In genomic region chr16:11924046-11924445, GRCh38 we compare ENCODE assay signal across 17 cellular contexts. TPM values are rescaled to one million over a fixed set of nuclear protein-coding genes. Genes with fewer than 3 reads are reported as not detected.
A peak's percentile ranks its signal among the peaks of the same experiment; 100 is the strongest.
DNase-seq lines count a peak whose midpoint lies in the region; ATAC-seq, FAIRE-seq and TF ChIP-seq lines count a peak whose summit lies in the region.
"Not testable (repeated sequence)": the region's sequence is repeated elsewhere in the genome, so short reads cannot be mapped to it uniquely, and the experiment has no call there.
"Had no signal": no experiment of that assay in that cellular context is flagged by ENCODE, and none has a peak within 500 bp of the region (broad histone marks: within the 10 kb centered on the region; RNA-seq: fewer than 3 reads in every experiment).

No MANE protein-coding gene starts in this region.

- POLR2A ChIA-PET in K562 (lab: Yijun Ruan, JAX), result not testable (repeated sequence)

- not testable (repeated sequence) for BruUV-seq in K562 (replicated peaks; lab: Mats Ljungman, UMichigan)

- not testable (repeated sequence) for H3K4me1 ChIP-seq in Karpas-422 (ENCODE audit: low read length); K562 (replicated peaks in 1 of 2; ENCODE audit: control insufficient read depth in 2 of 2, insufficient read depth in 2 of 2, low read length in 2 of 2); stomach; thyroid gland

- CTCF ChIA-PET in K562 (lab: Yijun Ruan, JAX; ENCODE audit: low intra/inter-chr PET ratio), result not testable (repeated sequence)

- in situ Hi-C loops in K562 (cut with MboI), result not testable (repeated sequence)

- FAIRE-seq in K562 (lab: Jason Lieb, UNC), result not testable (repeated sequence)

- DNase-seq in Karpas-422 (peak; percentile 30), stomach (peak; percentile 31), thyroid gland (peak; percentile 8 to 17)
- DNase-seq in K562 (ENCODE audit: extremely low read depth in 1 of 4, low spot score in 3 of 4), result not testable (repeated sequence)

- WGBS in K562 (ENCODE audit: insufficient coverage, low coverage, missing lambda C conversion rate), result 46% methylated on average over 10 of the region's 10 CpGs
- WGBS in stomach, 5 donors, result 53 to 63% (median 57%) methylated on average over 10 of the region's 10 CpGs
- 73% methylated on average over 10 of the region's 10 CpGs for WGBS in thyroid gland, 2 donors

- intact Hi-C loops in K562 (cut with micrococcal nuclease); stomach (cut with DNase I; ENCODE audit: low total_unique reads); thyroid gland (cut with DNase I): not testable (repeated sequence)

- TF ChIP-seq EP300 in K562 (IDR thresholded peaks at IDR 0.05; ENCODE audit: low read length); stomach (IDR thresholded peaks at IDR 0.05): not testable (repeated sequence)

- H3K79me2 ChIP-seq in Karpas-422 (ENCODE audit: low read length); K562 (ENCODE audit: control insufficient read depth, insufficient read depth, low read length): not testable (repeated sequence)

- ATAC-seq in K562, result not testable (repeated sequence)

- H3K9ac ChIP-seq in Karpas-422 (ENCODE audit: low read length); K562 (ENCODE audit: insufficient read depth in 1 of 2, low read depth in 2 of 2, low read length in 2 of 2): not testable (repeated sequence)

- H2AFZ ChIP-seq in Karpas-422 (ENCODE audit: low read length); K562 (ENCODE audit: low read depth, low read length): not testable (repeated sequence)

- not testable (repeated sequence) for TF ChIP-seq POLR2A in K562 (conservative IDR thresholded peaks at IDR 0.05); stomach (IDR thresholded peaks at IDR 0.05); thyroid gland (IDR thresholded peaks at IDR 0.05)

- H3K4me2 ChIP-seq in Karpas-422 (ENCODE audit: low read depth, low read length, poor library complexity, severe bottlenecking); K562 (ENCODE audit: insufficient read depth, low read length): not testable (repeated sequence)

- not testable (repeated sequence) for TF ChIP-seq CTCF in K562 (IDR thresholded peaks at IDR 0.05 in 2 of 3, conservative IDR thresholded peaks at IDR 0.05 in 1 of 3; ENCODE audit: insufficient read depth in 2 of 3, low read depth in 1 of 3, low read length in 3 of 3); stomach (IDR thresholded peaks at IDR 0.05); thyroid gland (IDR thresholded peaks at IDR 0.05)

- H4K20me1 ChIP-seq in Karpas-422 (ENCODE audit: insufficient read depth, low read depth, low read length); K562 (replicated peaks; ENCODE audit: control insufficient read depth, insufficient read depth, low read length): not testable (repeated sequence)

- H3K4me3 ChIP-seq in Karpas-422 (ENCODE audit: low read length); K562; stomach; thyroid gland (replicated peaks in 1 of 3): not testable (repeated sequence)

- H3K27me3 ChIP-seq in Karpas-422 (ENCODE audit: low read length); K562 (ENCODE audit: control insufficient read depth in 2 of 2, insufficient read depth in 2 of 2, low read length in 2 of 2); stomach; thyroid gland: not testable (repeated sequence)

- H3K9me2 ChIP-seq in Karpas-422 (replicated peaks; ENCODE audit: insufficient read depth, low read length), result not testable (repeated sequence)

- H3K9me3 ChIP-seq in Karpas-422 (ENCODE audit: low read length); K562 (replicated peaks; ENCODE audit: control insufficient read depth, insufficient read depth, low read depth, low read length); stomach; thyroid gland: not testable (repeated sequence)

- H3K9me1 ChIP-seq in K562 (ENCODE audit: control insufficient read depth, insufficient read depth, low read length), result not testable (repeated sequence)

- not testable (repeated sequence) for TF ChIP-seq RAD21 in K562 (CRISPR knock-in tag; conservative IDR thresholded peaks at IDR 0.05 in 1 of 2, IDR thresholded peaks at IDR 0.05 in 1 of 2)

- H3K27ac ChIP-seq in Karpas-422 (ENCODE audit: low read length); K562 (ENCODE audit: extremely low read depth, low read depth, low read length); stomach; thyroid gland: not testable (repeated sequence)

- not testable (repeated sequence) for H3K36me3 ChIP-seq in Karpas-422 (ENCODE audit: insufficient read depth, low read length); K562 (ENCODE audit: control insufficient read depth, insufficient read depth, low read length); stomach; thyroid gland

RNA-seq across cellular contexts. Expression of gene GSPT1, which starts 8.3 kb away (rescaled TPM):
- total RNA-seq in Karpas-422 (2014; rRNA removed; shearing (Covaris generic); ENCODE audit: low replicate concordance), result 66.5 and 80.2 TPM in 2 replicates
- 57.0 and 199 TPM in 2 replicates for total RNA-seq in K562 (2011; cell fraction: chromatin; rRNA removed; ENCODE audit: low replicate concordance)
- total RNA-seq in K562 (2011; cell fraction: nucleolus; rRNA removed), result 38.0 and 40.4 TPM in 2 replicates
- 65.7 and 69.3 TPM in 2 replicates for total RNA-seq in K562 (2011; cell fraction: nucleoplasm; rRNA removed)
- total RNA-seq in K562 (2014; rRNA removed), result 107 TPM in 2 replicates
- 151 and 161 TPM in 2 replicates for total RNA-seq in K562 (2014; rRNA removed; fragmentation: Illumina TruSeq; extraction: Trizol)
- 147 and 148 TPM in 2 replicates for total RNA-seq in K562 (2015; rRNA removed; fragmentation: Illumina TruSeq; extraction: Trizol)
- total RNA-seq in K562 (2021), result 210 and 219 TPM in 2 replicates
- polyA plus RNA-seq in K562 (2011; rRNA removed), result 126 and 162 TPM in 2 replicates
- 34.0 and 61.3 TPM in 2 replicates for polyA plus RNA-seq in K562 (2011; cell fraction: cytosol; rRNA removed)
- 44.0 and 62.3 TPM in 2 replicates for polyA plus RNA-seq in K562 (2011; cell fraction: nucleus; rRNA removed)
- 105 and 133 TPM in 2 replicates for polyA plus RNA-seq in K562 (2012)
- polyA plus RNA-seq in K562 (2014; fragmentation: Illumina TruSeq; extraction: Trizol), result 219 and 269 TPM in 2 replicates
- 10 to 100 TPM; 63.8 to 75.0 TPM for polyA plus RNA-seq in K562 (2014; fragmentation: Nextera tagmentation; extraction: Ambion mirVana)
- 111 and 132 TPM in 2 replicates for polyA plus RNA-seq in K562 (2014; rRNA removed)
- polyA minus RNA-seq in K562 (2011; rRNA and poly(A)+ RNA removed), result 195 and 213 TPM in 2 replicates
- 105 and 141 TPM in 2 replicates for polyA minus RNA-seq in K562 (2011; cell fraction: cytosol; rRNA and poly(A)+ RNA removed)
- polyA minus RNA-seq in K562 (2011; cell fraction: nucleus; rRNA and poly(A)+ RNA removed), result 21.4 and 47.9 TPM in 2 replicates
- 10 to 100 TPM; 28.0 to 73.2 (median 57.1) TPM for total RNA-seq in stomach
- polyA plus RNA-seq in stomach, result 10 to 100 TPM; 33.1 to 42.3 (median 41.1) TPM
- total RNA-seq in thyroid gland, result 100 to 1,000 TPM in 1 of 4 donors, 10 to 100 TPM in 3; 71.9 to 106 (median 86.6) TPM

RNA-seq across cellular contexts. Expression of gene NPIPB2, which starts 17.8 kb away (rescaled TPM):
- total RNA-seq in Karpas-422 (2014; rRNA removed; shearing (Covaris generic); ENCODE audit: low replicate concordance), result 4.5 and 17.6 TPM in 2 replicates
- 60.6 and 96.4 TPM in 2 replicates for total RNA-seq in K562 (2011; cell fraction: chromatin; rRNA removed; ENCODE audit: low replicate concordance)
- total RNA-seq in K562 (2011; cell fraction: nucleolus; rRNA removed), result 14.0 and 22.1 TPM in 2 replicates
- total RNA-seq in K562 (2011; cell fraction: nucleoplasm; rRNA removed), result 23.3 and 36.0 TPM in 2 replicates
- total RNA-seq in K562 (2014; rRNA removed) (0.86 and 1.4 TPM in 2 replicates), K562 (2014; rRNA removed; fragmentation: Illumina TruSeq; extraction: Trizol) (1.8 and 1.9 TPM in 2 replicates), K562 (2015; rRNA removed; fragmentation: Illumina TruSeq; extraction: Trizol) (2.9 and 3.4 TPM in 2 replicates), K562 (2021) (2.9 and 4.1 TPM in 2 replicates), stomach (10 to 100 TPM in 4 of 5 donors, 1 to 10 TPM in 1; 1.7 to 55.8 (median 29.4) TPM), thyroid gland (10 to 100 TPM in 1 of 4 donors, 1 to 10 TPM in 3; 5.9 to 34.4 (median 9.7) TPM)
- polyA plus RNA-seq in K562 (2011; rRNA removed) (1.0 and 1.9 TPM in 2 replicates), K562 (2014; fragmentation: Illumina TruSeq; extraction: Trizol) (0.58 and 0.91 TPM in 2 replicates), K562 (2014; fragmentation: Nextera tagmentation; extraction: Ambion mirVana) (under 1 TPM in 1 of 2 experiments, not detected in 1; 0.21 TPM), K562 (2014; rRNA removed) (1.9 and 3.6 TPM in 2 replicates), stomach (1 to 10 TPM; 1.8 to 8.1 (median 3.1) TPM)
- polyA plus RNA-seq in K562 (2011; cell fraction: cytosol; rRNA removed), result 0.39 and 1.7 TPM in 2 replicates
- 16.3 and 24.2 TPM in 2 replicates for polyA plus RNA-seq in K562 (2011; cell fraction: nucleus; rRNA removed)
- 2.3 and 4.0 TPM in 2 replicates for polyA plus RNA-seq in K562 (2012)
- 6.6 and 7.1 TPM in 2 replicates for polyA minus RNA-seq in K562 (2011; rRNA and poly(A)+ RNA removed)
- 1.9 and 2.8 TPM in 2 replicates for polyA minus RNA-seq in K562 (2011; cell fraction: cytosol; rRNA and poly(A)+ RNA removed)
- polyA minus RNA-seq in K562 (2011; cell fraction: nucleus; rRNA and poly(A)+ RNA removed), result 7.0 and 9.3 TPM in 2 replicates
- total RNA-seq: Daoy had no signal

RNA-seq across cellular contexts. Expression of gene TNFRSF17, which starts 41.0 kb away (rescaled TPM):
- total RNA-seq in Karpas-422 (2014; rRNA removed; shearing (Covaris generic); ENCODE audit: low replicate concordance), result 6.2 and 24.0 TPM in 2 replicates
- total RNA-seq in K562 (2011; cell fraction: chromatin; rRNA removed; ENCODE audit: low replicate concordance), result not detected in 2 replicates
- total RNA-seq in K562 (2011; cell fraction: nucleolus; rRNA removed), result not detected in 2 replicates
- not detected in 2 replicates for total RNA-seq in K562 (2011; cell fraction: nucleoplasm; rRNA removed)
- total RNA-seq in K562 (2014; rRNA removed) (not detected in 2 replicates), K562 (2014; rRNA removed; fragmentation: Illumina TruSeq; extraction: Trizol) (not detected in 2 replicates), K562 (2015; rRNA removed; fragmentation: Illumina TruSeq; extraction: Trizol) (not detected in 2 replicates), K562 (2021) (not detected in 2 replicates), stomach (1 to 10 TPM in 1 of 5 donors, not detected in 4; 7.4 TPM), thyroid gland (under 1 TPM in 1 of 4 donors, not detected in 3; 0.67 TPM)
- polyA plus RNA-seq in K562 (2011; rRNA removed) (not detected in 2 replicates), K562 (2014; fragmentation: Illumina TruSeq; extraction: Trizol) (not detected in 2 replicates), K562 (2014; fragmentation: Nextera tagmentation; extraction: Ambion mirVana) (not detected), K562 (2014; rRNA removed) (not detected in 2 replicates), stomach (1 to 10 TPM; 1.1 to 2.0 (median 1.6) TPM)
- polyA plus RNA-seq in K562 (2011; cell fraction: cytosol; rRNA removed), result not detected in 2 replicates
- not detected in 2 replicates for polyA plus RNA-seq in K562 (2011; cell fraction: nucleus; rRNA removed)
- not detected in 2 replicates for polyA plus RNA-seq in K562 (2012)
- polyA minus RNA-seq in K562 (2011; rRNA and poly(A)+ RNA removed), result not detected in 2 replicates
- polyA minus RNA-seq in K562 (2011; cell fraction: cytosol; rRNA and poly(A)+ RNA removed), result not detected in 2 replicates
- not detected in 2 replicates for polyA minus RNA-seq in K562 (2011; cell fraction: nucleus; rRNA and poly(A)+ RNA removed)
- total RNA-seq: A172; A673; Caco-2; Calu3; CD4-positive, alpha-beta memory T cell; CD4-positive, alpha-beta T cell; CD4-positive, CD25-positive, alpha-beta regulatory T cell; CD8-positive, alpha-beta memory T cell; CD8-positive, alpha-beta T cell; Daoy had no signal
- polyA plus RNA-seq: A549; AG04450; BJ; CD4-positive, CD25-positive, alpha-beta regulatory T cell; CD8-positive, alpha-beta memory T cell had no signal

RNA-seq across cellular contexts. Expression of gene SNX29, which starts 52.5 kb away (rescaled TPM):
- 13.2 and 26.8 TPM in 2 replicates for total RNA-seq in Karpas-422 (2014; rRNA removed; shearing (Covaris generic); ENCODE audit: low replicate concordance)
- total RNA-seq in K562 (2011; cell fraction: chromatin; rRNA removed; ENCODE audit: low replicate concordance), result 65.5 and 121 TPM in 2 replicates
- 41.4 and 46.6 TPM in 2 replicates for total RNA-seq in K562 (2011; cell fraction: nucleolus; rRNA removed)
- total RNA-seq in K562 (2011; cell fraction: nucleoplasm; rRNA removed), result 50.2 and 55.7 TPM in 2 replicates
- 4.5 and 8.3 TPM in 2 replicates for total RNA-seq in K562 (2014; rRNA removed)
- total RNA-seq in K562 (2014; rRNA removed; fragmentation: Illumina TruSeq; extraction: Trizol), result 4.8 and 5.4 TPM in 2 replicates
- total RNA-seq in K562 (2015; rRNA removed; fragmentation: Illumina TruSeq; extraction: Trizol), result 6.9 and 7.2 TPM in 2 replicates
- total RNA-seq in K562 (2021), result 10.2 and 12.8 TPM in 2 replicates
- 4.8 and 6.5 TPM in 2 replicates for polyA plus RNA-seq in K562 (2011; rRNA removed)
- 3.0 and 4.4 TPM in 2 replicates for polyA plus RNA-seq in K562 (2011; cell fraction: cytosol; rRNA removed)
- polyA plus RNA-seq in K562 (2011; cell fraction: nucleus; rRNA removed), result 3.4 and 6.4 TPM in 2 replicates
- 7.0 and 8.2 TPM in 2 replicates for polyA plus RNA-seq in K562 (2012)
- 4.8 TPM in 2 replicates for polyA plus RNA-seq in K562 (2014; fragmentation: Illumina TruSeq; extraction: Trizol)
- polyA plus RNA-seq in K562 (2014; fragmentation: Nextera tagmentation; extraction: Ambion mirVana), result 1 to 10 TPM; 1.5 to 5.5 TPM
- polyA plus RNA-seq in K562 (2014; rRNA removed), result 3.7 and 4.1 TPM in 2 replicates
- 13.4 and 13.6 TPM in 2 replicates for polyA minus RNA-seq in K562 (2011; rRNA and poly(A)+ RNA removed)
- polyA minus RNA-seq in K562 (2011; cell fraction: cytosol; rRNA and poly(A)+ RNA removed), result 7.3 and 9.1 TPM in 2 replicates
- 12.8 and 26.5 TPM in 2 replicates for polyA minus RNA-seq in K562 (2011; cell fraction: nucleus; rRNA and poly(A)+ RNA removed)
- 10 to 100 TPM; 17.1 to 37.5 (median 18.9) TPM for total RNA-seq in stomach
- polyA plus RNA-seq in stomach, result 1 to 10 TPM; 3.0 to 4.7 (median 3.7) TPM
- total RNA-seq in thyroid gland, result 10 to 100 TPM; 20.8 to 51.1 (median 31.5) TPM
